1 cellular context compared by ENCODE assay signal in the genomic region with DNA sequence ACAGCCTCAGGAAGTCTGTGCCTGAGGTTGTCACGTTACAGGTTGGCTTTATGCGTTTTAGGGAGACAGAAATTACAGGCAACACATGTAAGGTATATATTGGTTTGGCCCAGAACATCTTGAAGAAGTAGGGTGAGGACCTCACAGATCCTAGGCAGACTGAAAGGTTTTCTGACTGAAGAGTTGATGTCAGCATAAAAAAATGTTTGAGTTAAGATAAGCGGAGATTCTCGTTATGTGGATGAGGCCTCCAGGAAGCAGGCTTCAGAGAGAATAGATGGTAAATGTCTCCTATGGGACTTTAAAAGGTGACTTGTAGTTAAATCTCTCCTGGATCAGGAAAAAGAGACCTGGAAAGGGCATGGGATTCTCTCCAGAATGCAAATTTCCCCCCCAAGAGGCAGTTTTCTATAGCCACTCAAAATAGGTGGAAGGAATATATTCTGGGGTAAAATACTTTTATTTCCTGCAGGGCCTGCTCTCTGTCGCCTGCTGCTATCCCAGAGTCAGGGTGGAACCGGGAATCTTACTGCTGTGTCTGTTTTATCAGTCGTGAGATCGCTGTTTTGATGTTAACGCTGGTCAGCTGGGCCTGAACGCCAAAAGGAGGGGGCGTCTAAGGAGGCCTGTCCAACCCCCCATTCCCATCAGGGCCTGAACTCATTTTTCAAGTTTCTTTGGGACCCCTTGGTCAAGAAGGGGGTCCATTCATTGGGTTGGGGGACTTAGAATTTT.
TF ChIP-seq lines count a peak whose summit lies in the region.

No MANE protein-coding gene starts in this region.

TF ChIP-seq in H1, 55 proteins besides CTCF, POLR2A, EP300 and RAD21:
- no peak for TF ChIP-seq CHD1 (IDR thresholded peaks at IDR 0.05; ENCODE audit: low read depth, low read length)
- TF ChIP-seq RNF2 (IDR thresholded peaks at IDR 0.05; ENCODE audit: borderline replicate concordance, low read depth, low read length, missing control alignments, poor library complexity, severe bottlenecking): no peak
- no peak for TF ChIP-seq SRF (IDR thresholded peaks at IDR 0.05; ENCODE audit: low read depth, low read length)
- TF ChIP-seq, protein P1, sequence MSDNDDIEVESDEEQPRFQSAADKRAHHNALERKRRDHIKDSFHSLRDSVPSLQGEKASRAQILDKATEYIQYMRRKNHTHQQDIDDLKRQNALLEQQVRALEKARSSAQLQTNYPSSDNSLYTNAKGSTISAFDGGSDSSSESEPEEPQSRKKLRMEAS (IDR thresholded peaks at IDR 0.05): no peak
- TF ChIP-seq KDM5A (IDR thresholded peaks at IDR 0.05; ENCODE audit: low read length): no peak
- no peak for TF ChIP-seq BCL11A (IDR thresholded peaks at IDR 0.05; ENCODE audit: low read depth in 2 of 2, low read length in 2 of 2)
- no peak for TF ChIP-seq CBX8 (IDR thresholded peaks at IDR 0.05; ENCODE audit: borderline replicate concordance, low read depth, low read length)
- no peak for TF ChIP-seq NANOG (IDR thresholded peaks at IDR 0.05; ENCODE audit: insufficient read depth, low read depth, low read length, poor library complexity, severe bottlenecking)
- TF ChIP-seq CTBP2 (IDR thresholded peaks at IDR 0.05; ENCODE audit: borderline replicate concordance, insufficient read depth, insufficient read length, low read length): no peak
- TF ChIP-seq PHF8 (conservative IDR thresholded peaks at IDR 0.05; ENCODE audit: low read depth, low read length): no peak
- TF ChIP-seq TBP (IDR thresholded peaks at IDR 0.05; ENCODE audit: low read depth, low read length): no peak
- TF ChIP-seq JUND (IDR thresholded peaks at IDR 0.05; ENCODE audit: low read length): no peak
- no peak for TF ChIP-seq SIN3A (conservative IDR thresholded peaks at IDR 0.05 in 1 of 2, IDR thresholded peaks at IDR 0.05 in 1 of 2; ENCODE audit: low read depth in 1 of 2, low read length in 2 of 2)
- TF ChIP-seq EGR1 (IDR thresholded peaks at IDR 0.05; ENCODE audit: borderline replicate concordance, low read depth, low read length): no peak
- no peak for TF ChIP-seq NRF1 (IDR thresholded peaks at IDR 0.05; ENCODE audit: low read depth, low read length)
- no peak for TF ChIP-seq SP1 (IDR thresholded peaks at IDR 0.05; ENCODE audit: low read depth, low read length)
- no peak for TF ChIP-seq SAP30 (IDR thresholded peaks at IDR 0.05; ENCODE audit: insufficient read depth, insufficient replicate concordance, low read length)
TF ChIP-seq in H1: peak in this region for 0.
